In genomic region chr11:69615545-69616278, GRCh38 we compare ENCODE assay signal across 1 cellular context.
A peak's percentile ranks its signal among the peaks of the same experiment; 100 is the strongest.
TF ChIP-seq lines count a peak whose summit lies in the region.

No MANE protein-coding gene starts in this region.

TF ChIP-seq in HepG2, 621 proteins besides CTCF, POLR2A, EP300 and RAD21 (continued from another document):
- no peak for TF ChIP-seq ZNF784 (CRISPR knock-in tag; IDR thresholded peaks at IDR 0.05; ENCODE audit: borderline replicate concordance)
- TF ChIP-seq ZNF550 (CRISPR knock-in tag; IDR thresholded peaks at IDR 0.05; ENCODE audit: borderline replicate concordance): no peak
- no peak; the same call in 1 of the 2 replicates for TF ChIP-seq ZNF766 (CRISPR knock-in tag; IDR thresholded peaks at IDR 0.05; ENCODE audit: borderline replicate concordance)
- TF ChIP-seq KLF16 (CRISPR knock-in tag; IDR thresholded peaks at IDR 0.05): no peak
- TF ChIP-seq ZSCAN12 (CRISPR knock-in tag; IDR thresholded peaks at IDR 0.05): no peak
- TF ChIP-seq MAFG (CRISPR knock-in tag; IDR thresholded peaks at IDR 0.05): no peak
- 0 out of 2 replicates have a peak, but pooled peaks have one; percentile 56 for TF ChIP-seq ZNF761 (CRISPR knock-in tag; conservative IDR thresholded peaks at IDR 0.05)
- peak; percentile 40; the same call in 1 of the 2 replicates for TF ChIP-seq MIER3 (CRISPR knock-in tag; IDR thresholded peaks at IDR 0.05; ENCODE audit: borderline replicate concordance)
- TF ChIP-seq BCL6 (CRISPR knock-in tag; IDR thresholded peaks at IDR 0.05): 0 out of 2 replicates have a peak, but pooled peaks have one; percentile 16
- TF ChIP-seq ZNF101 (CRISPR knock-in tag; IDR thresholded peaks at IDR 0.05; ENCODE audit: borderline replicate concordance, low read depth): no peak
- TF ChIP-seq SRY (CRISPR knock-in tag; IDR thresholded peaks at IDR 0.05): peak; percentile 47; the same call in 1 of the 2 replicates
- TF ChIP-seq RARG (CRISPR knock-in tag; IDR thresholded peaks at IDR 0.05; ENCODE audit: low read depth): no peak
- no peak for TF ChIP-seq ZNF737 (CRISPR knock-in tag; IDR thresholded peaks at IDR 0.05; ENCODE audit: borderline replicate concordance)
- TF ChIP-seq MTA3 (CRISPR knock-in tag; IDR thresholded peaks at IDR 0.05): no peak
- TF ChIP-seq YEATS4 (CRISPR knock-in tag; IDR thresholded peaks at IDR 0.05; ENCODE audit: borderline replicate concordance): peak; percentile 55; the same call in 1 of the 2 replicates
- TF ChIP-seq DBP (CRISPR knock-in tag; IDR thresholded peaks at IDR 0.05; ENCODE audit: not compliant biosample characterization): no peak
- peak; percentile 19 for TF ChIP-seq ASH2L (IDR thresholded peaks at IDR 0.05; ENCODE audit: insufficient read length, low read depth, low read length)
- no peak for TF ChIP-seq CBX2 (IDR thresholded peaks at IDR 0.05; ENCODE audit: low read depth, low read length)
- TF ChIP-seq CBX2 (CRISPR knock-in tag; IDR thresholded peaks at IDR 0.05; ENCODE audit: low read depth): no peak
- no peak for TF ChIP-seq SP2 (CRISPR knock-in tag; IDR thresholded peaks at IDR 0.05)
- TF ChIP-seq ZNF891 (CRISPR knock-in tag; IDR thresholded peaks at IDR 0.05): 0 out of 2 replicates have a peak, but pooled peaks have one; percentile 8
- 0 out of 2 replicates have a peak, but pooled peaks have one; percentile 46 for TF ChIP-seq PCBP1 (IDR thresholded peaks at IDR 0.05; ENCODE audit: borderline replicate concordance, low read depth, low read length)
- TF ChIP-seq JUN (CRISPR knock-in tag; IDR thresholded peaks at IDR 0.05): 0 out of 2 replicates have a peak, but pooled peaks have one; percentile 55
- TF ChIP-seq KLF9 (CRISPR knock-in tag; IDR thresholded peaks at IDR 0.05; ENCODE audit: low read depth): no peak
- TF ChIP-seq KLF15 (CRISPR knock-in tag; IDR thresholded peaks at IDR 0.05; ENCODE audit: borderline replicate concordance): no peak
- TF ChIP-seq ZNF296 (CRISPR knock-in tag; conservative IDR thresholded peaks at IDR 0.05): no peak
- TF ChIP-seq ZBTB46 (CRISPR knock-in tag; IDR thresholded peaks at IDR 0.05; ENCODE audit: borderline replicate concordance): no peak
- no peak for TF ChIP-seq TRIM24 (CRISPR knock-in tag; IDR thresholded peaks at IDR 0.05)
- no peak for TF ChIP-seq ZNF121 (CRISPR knock-in tag; IDR thresholded peaks at IDR 0.05)
- peak; percentile 34; the same call in 1 of the 2 replicates for TF ChIP-seq ZGPAT (CRISPR knock-in tag; IDR thresholded peaks at IDR 0.05)
- TF ChIP-seq IRX3 (CRISPR knock-in tag; IDR thresholded peaks at IDR 0.05; ENCODE audit: borderline replicate concordance, low read depth): no peak
- no peak for TF ChIP-seq TEAD3 (CRISPR knock-in tag; optimal IDR thresholded peaks at IDR 0.05; ENCODE audit: borderline replicate concordance)
- no peak for TF ChIP-seq ZNF512 (CRISPR knock-in tag; IDR thresholded peaks at IDR 0.05)
- peak; percentile 60 for TF ChIP-seq MED1 (CRISPR knock-in tag; IDR thresholded peaks at IDR 0.05)
- 0 out of 2 replicates have a peak, but pooled peaks have one; percentile 48 for TF ChIP-seq KDM6A (CRISPR knock-in tag; IDR thresholded peaks at IDR 0.05; ENCODE audit: low read depth)
- no peak for TF ChIP-seq NBN (conservative IDR thresholded peaks at IDR 0.05)
- TF ChIP-seq ZNF430 (CRISPR knock-in tag; IDR thresholded peaks at IDR 0.05): no peak; the same call in 1 of the 2 replicates
- TF ChIP-seq ARHGAP35 (CRISPR knock-in tag; IDR thresholded peaks at IDR 0.05; ENCODE audit: borderline replicate concordance): no peak
- TF ChIP-seq NAIF1 (CRISPR knock-in tag; IDR thresholded peaks at IDR 0.05; ENCODE audit: borderline replicate concordance): no peak
- TF ChIP-seq RBAK (CRISPR knock-in tag; IDR thresholded peaks at IDR 0.05): no peak
- TF ChIP-seq ATAD3A (CRISPR knock-in tag; IDR thresholded peaks at IDR 0.05): no peak
- TF ChIP-seq ZKSCAN1 (IDR thresholded peaks at IDR 0.05; ENCODE audit: low read length): no peak
- TF ChIP-seq THAP8 (CRISPR knock-in tag; IDR thresholded peaks at IDR 0.05; ENCODE audit: borderline replicate concordance): no peak
- TF ChIP-seq MIXL1 (CRISPR knock-in tag; IDR thresholded peaks at IDR 0.05): peak; percentile 48; the same call in 1 of the 2 replicates
- TF ChIP-seq SMAD3 (CRISPR knock-in tag; IDR thresholded peaks at IDR 0.05): no peak
- TF ChIP-seq ZNF460 (CRISPR knock-in tag; IDR thresholded peaks at IDR 0.05; ENCODE audit: borderline replicate concordance): no peak
- TF ChIP-seq ELF3 (CRISPR knock-in tag; IDR thresholded peaks at IDR 0.05): peak; percentile 65
- no peak for TF ChIP-seq CCAR2 (optimal IDR thresholded peaks at IDR 0.05; ENCODE audit: low read depth, low read length)
- TF ChIP-seq ZNF496 (CRISPR knock-in tag; IDR thresholded peaks at IDR 0.05; ENCODE audit: insufficient replicate concordance): no peak
- no peak for TF ChIP-seq THAP7 (CRISPR knock-in tag; IDR thresholded peaks at IDR 0.05)
- 0 out of 2 replicates have a peak, but pooled peaks have one; percentile 15 for TF ChIP-seq ZBTB43 (CRISPR knock-in tag; conservative IDR thresholded peaks at IDR 0.05)
- TF ChIP-seq RFX3 (CRISPR knock-in tag; IDR thresholded peaks at IDR 0.05): no peak
- no peak for TF ChIP-seq SNRNP70 (IDR thresholded peaks at IDR 0.05; ENCODE audit: low read depth, low read length)
